Comparison of ENCODE assay signal across 1 cellular context in genomic region chr17:8156174-8156992, GRCh38.
TF ChIP-seq lines count a peak whose summit lies in the region.

No MANE protein-coding gene starts in this region.

TF ChIP-seq in A549, 52 proteins besides CTCF, POLR2A, EP300 and RAD21 (continued from another document):
- no peak for TF ChIP-seq KDM5A (IDR thresholded peaks at IDR 0.05)
- TF ChIP-seq NFE2L2 (conservative IDR thresholded peaks at IDR 0.05; ENCODE audit: low read length), result peak; percentile 27; the same call in 1 of the 2 replicates
- TF ChIP-seq CHD2 (IDR thresholded peaks at IDR 0.05; ENCODE audit: low read length, partially characterized antibody), result peak; percentile 24
- no peak for TF ChIP-seq RCOR1 (IDR thresholded peaks at IDR 0.05; ENCODE audit: low read depth, low read length)
- peak; percentile 72 for TF ChIP-seq GATA3 (IDR thresholded peaks at IDR 0.05; ENCODE audit: borderline replicate concordance)
- peak; percentile 25 to 89; a peak in 3 of 5 replicates for TF ChIP-seq JUN (IDR thresholded peaks at IDR 0.05)
- peak; percentile 100 for TF ChIP-seq NPAS2 (CRISPR knock-in tag; IDR thresholded peaks at IDR 0.05; ENCODE audit: borderline replicate concordance)
- TF ChIP-seq HMGXB4 (CRISPR knock-in tag; IDR thresholded peaks at IDR 0.05; ENCODE audit: borderline replicate concordance), result no peak
- TF ChIP-seq JUNB (IDR thresholded peaks at IDR 0.05), result no peak
- TF ChIP-seq TFCP2L1 (CRISPR knock-in tag; IDR thresholded peaks at IDR 0.05), result no peak
- TF ChIP-seq ZNF302 (CRISPR knock-in tag; IDR thresholded peaks at IDR 0.05), result no peak
- TF ChIP-seq RFX5 (IDR thresholded peaks at IDR 0.05), result peak; percentile 88
- peak; percentile 91 for TF ChIP-seq PHF8 (IDR thresholded peaks at IDR 0.05; ENCODE audit: borderline replicate concordance, low read depth)
- TF ChIP-seq TP53 (CRISPR knock-in tag; IDR thresholded peaks at IDR 0.05), result no peak
- TF ChIP-seq ELK1 (IDR thresholded peaks at IDR 0.05; ENCODE audit: low read depth, low read length), result no peak
- no peak for TF ChIP-seq ATOH8 (CRISPR knock-in tag; IDR thresholded peaks at IDR 0.05; ENCODE audit: low read depth)
- TF ChIP-seq HES2 (IDR thresholded peaks at IDR 0.05), result no peak
- no peak for TF ChIP-seq ZC3H11A (IDR thresholded peaks at IDR 0.05)
- peak; percentile 26; the same call in 1 of the 3 replicates for TF ChIP-seq BCL3 (IDR thresholded peaks at IDR 0.05)
- TF ChIP-seq ESRRA (IDR thresholded peaks at IDR 0.05; ENCODE audit: borderline replicate concordance, low read length), result no peak
- TF ChIP-seq CBX8 (IDR thresholded peaks at IDR 0.05), result no peak
- no peak for TF ChIP-seq FOSB (CRISPR knock-in tag; IDR thresholded peaks at IDR 0.05)
- TF ChIP-seq MAZ (IDR thresholded peaks at IDR 0.05; ENCODE audit: borderline replicate concordance, low read depth, low read length), result peak; percentile 61; the same call in 1 of the 2 replicates
- TF ChIP-seq CHD4 (IDR thresholded peaks at IDR 0.05; ENCODE audit: borderline replicate concordance), result no peak
- peak; percentile 100 for TF ChIP-seq MAX (IDR thresholded peaks at IDR 0.05)
- TF ChIP-seq POLR2AphosphoS2 (conservative IDR thresholded peaks at IDR 0.05; ENCODE audit: low read length), result no peak; the same call in 1 of the 2 replicates
- no peak for TF ChIP-seq MAFK (IDR thresholded peaks at IDR 0.05; ENCODE audit: partially characterized antibody)
- no peak for TF ChIP-seq HDAC2 (IDR thresholded peaks at IDR 0.05)
- no peak for TF ChIP-seq NR3C1 (IDR thresholded peaks at IDR 0.05)
- no peak for TF ChIP-seq HOXB13 (CRISPR knock-in tag; IDR thresholded peaks at IDR 0.05; ENCODE audit: low read depth)
- TF ChIP-seq CBX2 (IDR thresholded peaks at IDR 0.05; ENCODE audit: borderline replicate concordance, low read depth), result no peak
- peak; percentile 56 for TF ChIP-seq MYC (IDR thresholded peaks at IDR 0.05; ENCODE audit: borderline replicate concordance, low read length)
- TF ChIP-seq FOXS1 (CRISPR knock-in tag; IDR thresholded peaks at IDR 0.05), result no peak
- peak; percentile 88 for TF ChIP-seq E2F6 (IDR thresholded peaks at IDR 0.05; ENCODE audit: borderline replicate concordance, low read depth)
